8 cellular contexts compared by ENCODE assay signal in genomic region chrX:71533514-71533849, GRCh38. TPM values are rescaled to one million over a fixed set of nuclear protein-coding genes. Genes with fewer than 3 reads are reported as not detected.
A peak's percentile ranks its signal among the peaks of the same experiment; 100 is the strongest.
DNase-seq lines count a peak whose midpoint lies in the region; ATAC-seq lines count a peak whose summit lies in the region.

No MANE protein-coding gene starts in this region.

- no peaks in the 10 kb centered on the region for H3K27me3 Mint-ChIP-seq in activated T-helper 17 cell treated with anti-CD3 and anti-CD28 coated beads, Interleukin-2, amount 50 U/mL, for 72 hours
- no peaks in the 10 kb centered on the region for H3K27me3 Mint-ChIP-seq in stimulated activated naive B cell treated with anti-CD40 and anti-IgM and Interleukin-4, amounts not matched to agents 10 μg/mL and 1 μg/mL and 100 μg/mL, for 72 hours

- peak overlapping the region; percentile 99 for H3K27ac Mint-ChIP-seq in activated T-helper 17 cell treated with anti-CD3 and anti-CD28 coated beads, Interleukin-2, amount 50 U/mL, for 72 hours
- H3K27ac Mint-ChIP-seq in stimulated activated naive B cell treated with anti-CD40 and anti-IgM and Interleukin-4, amounts not matched to agents 10 μg/mL and 1 μg/mL and 100 μg/mL, for 72 hours = peak overlapping the region; percentile 98

- no peaks in the 10 kb centered on the region for H3K9me3 Mint-ChIP-seq in activated T-helper 17 cell treated with anti-CD3 and anti-CD28 coated beads, Interleukin-2, amount 50 U/mL, for 72 hours
- H3K9me3 Mint-ChIP-seq in stimulated activated naive B cell treated with anti-CD40 and anti-IgM and Interleukin-4, amounts not matched to agents 10 μg/mL and 1 μg/mL and 100 μg/mL, for 72 hours = no peaks in the 10 kb centered on the region

- DNase-seq in HT-29 (ENCODE audit: low spot score) (peak; percentile 34), NCI-H774 (lab: John Stamatoyannopoulos, UW) (no peak), NCI-H187 (lab: John Stamatoyannopoulos, UW) (no peak)
- DNase-seq in stimulated activated naive B cell treated with anti-CD40 and anti-IgM and Interleukin-4, amounts not matched to agents 10 μg/mL and 1 μg/mL and 100 μg/mL, for 72 hours = no peak

- H3K36me3 Mint-ChIP-seq in activated T-helper 17 cell treated with anti-CD3 and anti-CD28 coated beads, Interleukin-2, amount 50 U/mL, for 72 hours (ENCODE audit: low read depth) = peaks cover 60% of the 10 kb centered on the region
- peaks cover 16 to 33% of the 10 kb centered on the region in 2 donors for H3K36me3 Mint-ChIP-seq in stimulated activated naive B cell treated with anti-CD40 and anti-IgM and Interleukin-4, amounts not matched to agents 10 μg/mL and 1 μg/mL and 100 μg/mL, for 72 hours

- H3K4me3 Mint-ChIP-seq in activated T-helper 17 cell treated with anti-CD3 and anti-CD28 coated beads, Interleukin-2, amount 50 U/mL, for 72 hours = peak overlapping the region; percentile 99
- peak overlapping the region; percentile 95 to 100 for H3K4me3 Mint-ChIP-seq in stimulated activated naive B cell treated with anti-CD40 and anti-IgM and Interleukin-4, amounts not matched to agents 10 μg/mL and 1 μg/mL and 100 μg/mL, for 72 hours

- ATAC-seq in activated T-helper 17 cell treated with anti-CD3 and anti-CD28 coated beads, Interleukin-2, amount 50 U/mL, for 72 hours (replicated peaks) = no peak
- no peak for ATAC-seq in stimulated activated naive B cell treated with anti-CD40 and anti-IgM and Interleukin-4, amounts not matched to agents 10 μg/mL and 1 μg/mL and 100 μg/mL, for 72 hours (replicated peaks)
- no peak for ATAC-seq in HG03442 (IDR thresholded peaks at IDR 0.05; ENCODE audit: unreplicated experiment)
- no peak for ATAC-seq in HG02852 (IDR thresholded peaks at IDR 0.05; ENCODE audit: unreplicated experiment)

- peak overlapping the region; percentile 93 for H3K4me3 ChIP-seq in iPS-11a (ENCODE audit: low read depth, low read length)

- H3K4me1 Mint-ChIP-seq in activated T-helper 17 cell treated with anti-CD3 and anti-CD28 coated beads, Interleukin-2, amount 50 U/mL, for 72 hours = no peaks in the 10 kb centered on the region
- H3K4me1 Mint-ChIP-seq in stimulated activated naive B cell treated with anti-CD40 and anti-IgM and Interleukin-4, amounts not matched to agents 10 μg/mL and 1 μg/mL and 100 μg/mL, for 72 hours = peaks cover 5 to 19% of the 10 kb centered on the region in 2 donors

RNA-seq across cellular contexts. Expression of gene OGT, which starts 0.6 kb away (rescaled TPM):
- total RNA-seq in HT-29 (2014; rRNA removed; shearing (Covaris generic)) = 87.4 and 97.9 TPM in 2 replicates
- total RNA-seq in activated T-helper 17 cell treated with anti-CD3 and anti-CD28 coated beads, Interleukin-2, amount 50 U/mL, for 72 hours = 100 to 1,000 TPM; 231 to 528 TPM

RNA-seq across cellular contexts. Expression of gene GCNA, which starts 44.8 kb away (rescaled TPM):
- 0.70 and 2.1 TPM in 2 replicates for total RNA-seq in HT-29 (2014; rRNA removed; shearing (Covaris generic))
- 10 to 100 TPM in 1 of 2 donors, 1 to 10 TPM in 1; 4.9 to 10.7 TPM for total RNA-seq in activated T-helper 17 cell treated with anti-CD3 and anti-CD28 coated beads, Interleukin-2, amount 50 U/mL, for 72 hours
